18 cellular contexts compared by ENCODE assay signal in the genomic region with DNA sequence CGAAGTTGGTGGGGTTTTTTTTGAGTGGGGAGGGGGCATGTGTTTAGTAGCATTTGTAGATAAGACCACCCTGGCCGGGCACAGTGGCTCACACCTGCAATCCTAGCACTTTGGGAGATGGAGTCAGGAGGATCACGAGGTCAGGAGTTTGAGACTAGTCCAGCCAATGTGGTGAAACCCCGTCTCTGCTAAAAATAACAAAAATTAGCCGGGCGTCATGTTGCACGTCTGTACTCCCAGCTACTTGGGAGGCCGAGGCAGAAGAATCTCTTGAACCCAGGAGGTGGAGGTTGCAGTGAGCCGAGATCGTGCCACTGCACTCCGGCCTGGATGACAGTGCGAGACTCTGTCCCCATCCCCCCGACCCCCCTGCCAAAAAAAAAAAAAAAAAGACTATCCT. TPM values are rescaled to one million over a fixed set of nuclear protein-coding genes. Genes with fewer than 3 reads are reported as not detected.
DNase-seq lines count a peak whose midpoint lies in the region; ATAC-seq and TF ChIP-seq lines count a peak whose summit lies in the region.
"Had no signal": no experiment of that assay in that cellular context is flagged by ENCODE, and none has a peak within 500 bp of the region (broad histone marks: within the 10 kb centered on the region; RNA-seq: fewer than 3 reads in every experiment).

No MANE protein-coding gene starts in this region.

- no peak overlapping the region for H2AK5ac ChIP-seq in H9 (ENCODE audit: insufficient read length, low read length)

- POLR2A ChIA-PET in RWPE1 (lab: Yijun Ruan, JAX; ENCODE audit: low non-redundant PET), result no interaction called here
- POLR2A ChIA-PET in CD4-positive, alpha-beta T cell (lab: Charles Lee), result no interaction called here

- CTCF ChIA-PET in RWPE1 (lab: Yijun Ruan, JAX), result no interaction called here
- CTCF ChIA-PET in CD4-positive, alpha-beta T cell (lab: Charles Lee), result no interaction called here

- H3K4me2 ChIP-seq in H9 (ENCODE audit: insufficient read depth, insufficient read length, low read length), result no peak overlapping the region

- H3K23me2 ChIP-seq in H9 (ENCODE audit: insufficient read length, low read depth, low read length, poor library complexity, severe bottlenecking), result no peaks in the 10 kb centered on the region

- no peak overlapping the region for H4K5ac ChIP-seq in H9 (ENCODE audit: insufficient read length, low read depth, low read length)

- H2AFZ ChIP-seq in H9 (ENCODE audit: low read length), result no peak overlapping the region

- peaks cover 1 to 15% (median 5%) of the 10 kb centered on the region in 3 experiments; a peak in 6 of 7 replicates for H3K36me3 Mint-ChIP-seq in H9 (ENCODE audit: insufficient read depth in 1 of 3, low read depth in 3 of 3)
- H3K36me3 Mint-ChIP-seq in progenitor cell of endocrine pancreas (ENCODE audit: insufficient read depth), result no peaks in the 10 kb centered on the region
- no peaks in the 10 kb centered on the region for H3K36me3 Mint-ChIP-seq in CD4-positive, alpha-beta T cell (ENCODE audit: low read depth)
- H3K36me3 Mint-ChIP-seq: CD8-positive, alpha-beta T cell had no signal

- H3K23ac ChIP-seq in H9 (ENCODE audit: insufficient read length, low read depth, low read length), result no peak overlapping the region

- H3K4me1 Mint-ChIP-seq in H9, result peaks cover 35 to 41% of the 10 kb centered on the region in 2 experiments
- peaks cover 22% of the 10 kb centered on the region for H3K4me1 Mint-ChIP-seq in progenitor cell of endocrine pancreas (ENCODE audit: low read depth)
- H3K4me1 Mint-ChIP-seq in CD4-positive, alpha-beta T cell (ENCODE audit: low read depth), result no peaks in the 10 kb centered on the region

- H3K9ac ChIP-seq in H9 (ENCODE audit: extremely low read depth, insufficient read length, low read length), result no peak overlapping the region

- H3K9me3 Mint-ChIP-seq in H9 (no peaks in the 10 kb centered on the region), progenitor cell of endocrine pancreas (ENCODE audit: low read depth) (no peaks in the 10 kb centered on the region)
- H3K9me3 Mint-ChIP-seq in CD4-positive, alpha-beta T cell, result no peaks in the 10 kb centered on the region
- H3K9me3 Mint-ChIP-seq: CD8-positive, alpha-beta T cell had no signal

- H3K27ac Mint-ChIP-seq in H9 (peak overlapping the region in 2 of 3 experiments; percentile 44 to 80; a peak in 5 of 7 replicates), progenitor cell of endocrine pancreas (peak overlapping the region; percentile 2)
- H3K27ac Mint-ChIP-seq in CD4-positive, alpha-beta T cell, result no peak overlapping the region
- H3K27ac Mint-ChIP-seq: CD8-positive, alpha-beta T cell had no signal

- TF ChIP-seq CTCF in H9 (conservative IDR thresholded peaks at IDR 0.05) (no peak), cardiac fibroblast (IDR thresholded peaks at IDR 0.05; ENCODE audit: low read depth, low read length) (no peak), progenitor cell of endocrine pancreas (IDR thresholded peaks at IDR 0.05; ENCODE audit: unreplicated experiment) (no peak), RWPE1 (conservative IDR thresholded peaks at IDR 0.05; ENCODE audit: low read depth) (no peak)
- no peak for TF ChIP-seq CTCF in CD4-positive, alpha-beta T cell (IDR thresholded peaks at IDR 0.05)

- H2BK12ac ChIP-seq in H9 (ENCODE audit: insufficient read length, low read depth, low read length), result no peak overlapping the region

- H4K91ac ChIP-seq in H9 (ENCODE audit: insufficient read length, low read depth, low read length), result no peak overlapping the region

- no peak overlapping the region for H3K4me3 ChIP-seq in cardiac fibroblast (replicated peaks in 1 of 2; ENCODE audit: low read depth in 2 of 2, low read length in 2 of 2)
- H3K4me3 ChIP-seq: HAP-1, SK-N-MC had no signal

- peaks cover 7% of the 10 kb centered on the region for H3K79me1 ChIP-seq in H9 (ENCODE audit: insufficient read depth, low read depth, low read length, poor library complexity, severe bottlenecking)

- H3K4me3 Mint-ChIP-seq in H9 (no peak overlapping the region), progenitor cell of endocrine pancreas (ENCODE audit: low read depth) (no peak overlapping the region)
- no peak overlapping the region for H3K4me3 Mint-ChIP-seq in CD4-positive, alpha-beta T cell
- H3K4me3 Mint-ChIP-seq: CD8-positive, alpha-beta T cell had no signal

- H3K56ac ChIP-seq in H9 (ENCODE audit: insufficient read length, low read depth, low read length), result no peak overlapping the region

- H2BK120ac ChIP-seq in H9 (ENCODE audit: low read depth, low read length, poor library complexity, severe bottlenecking), result no peak overlapping the region

- H3K4ac ChIP-seq in H9 (ENCODE audit: low read depth, low read length), result no peak overlapping the region

- H3T11ph ChIP-seq in H9 (ENCODE audit: low read length), result no peak overlapping the region

- WGBS in H9 (ENCODE audit: extremely low coverage, insufficient read length, low lambda C conversion rate), result 100% methylated on average over 1 of the region's 13 CpGs

- H3K27ac ChIP-seq in H9 (ENCODE audit: insufficient read length, low read depth, low read length) (no peak overlapping the region), RWPE1 (no peak overlapping the region)
- no peak overlapping the region for H3K27ac ChIP-seq in CD4-positive, alpha-beta T cell (ENCODE audit: low read depth, low read length)
- H3K27ac ChIP-seq: SK-N-MC had no signal

- H3K27me3 Mint-ChIP-seq in H9 (ENCODE audit: low read depth) (no peaks in the 10 kb centered on the region), progenitor cell of endocrine pancreas (no peaks in the 10 kb centered on the region)
- H3K27me3 Mint-ChIP-seq in CD4-positive, alpha-beta T cell, result no peaks in the 10 kb centered on the region

- H3K79me2 ChIP-seq in H9 (ENCODE audit: insufficient read depth, low read length), result peaks cover 61% of the 10 kb centered on the region; the same call in 1 of the 2 replicates

- no peak overlapping the region for H2BK15ac ChIP-seq in H9 (ENCODE audit: low read depth, low read length)

- H3K4me1 ChIP-seq in H9 (ENCODE audit: insufficient read depth, low read length), result peaks cover 2% of the 10 kb centered on the region; the same call in 1 of the 2 replicates
- H3K4me1 ChIP-seq: BE2C had no signal

- no peaks in the 10 kb centered on the region for H4K20me1 ChIP-seq in H9 (ENCODE audit: control insufficient read depth, insufficient read depth, insufficient read length)

- no peak for ATAC-seq in CD4-positive, alpha-beta T cell (ENCODE audit: poor library complexity)
- ATAC-seq: CD8-positive, alpha-beta T cell; PC-3 had no signal

- H2BK5ac ChIP-seq in H9 (ENCODE audit: insufficient read length, low read length), result no peak overlapping the region

- in situ Hi-C loops in Caki2 (cut with HindIII; ENCODE audit: low pct_unique_long_range_greater_than_20kb, low sequenced_read_pairs), result no loop called here

- no peaks in the 10 kb centered on the region for H3K9me3 ChIP-seq in H9 (ENCODE audit: control insufficient read depth, low read depth, low read length)
- no peaks in the 10 kb centered on the region for H3K9me3 ChIP-seq in CD4-positive, alpha-beta T cell (ENCODE audit: control insufficient read depth, low read length)
- H3K9me3 ChIP-seq: BE2C, HAP-1 had no signal

- H4K8ac ChIP-seq in H9 (replicated peaks; ENCODE audit: insufficient read length, low read depth, low read length), result no peak overlapping the region

- H3K18ac ChIP-seq in H9 (ENCODE audit: insufficient read length, low read depth, low read length), result no peak overlapping the region

- H3K27me3 ChIP-seq in H9 (ENCODE audit: insufficient read depth, low read length), result no peaks in the 10 kb centered on the region
- H3K27me3 ChIP-seq in CD4-positive, alpha-beta T cell (ENCODE audit: control insufficient read depth, insufficient read depth, low read length), result no peaks in the 10 kb centered on the region
- H3K27me3 ChIP-seq: BE2C had no signal

- H2BK20ac ChIP-seq in H9 (ENCODE audit: low read depth, low read length, poor library complexity, severe bottlenecking), result no peak overlapping the region

- DNase-seq in Caki2 (ENCODE audit: low read depth), result peak; percentile 38
- DNase-seq in H9, result no peak
- peak; percentile 19 to 57 for DNase-seq in cardiac fibroblast (ENCODE audit: low read depth in 2 of 2)
- DNase-seq in progenitor cell of endocrine pancreas (ENCODE audit: low spot score, unreplicated experiment), result no peak
- DNase-seq in middle frontal gyrus (ENCODE audit: extremely low spot score, low spot score), result no peak
- DNase-seq in RWPE1 (ENCODE audit: low spot score), result no peak
- no peak for DNase-seq in CD4-positive, alpha-beta T cell
- DNase-seq: BE2C; CD8-positive, alpha-beta T cell; EL; NCI-H1092 treated with DMSO at 0.1 percent for 48 hours; NCI-H1694; NCI-H2107; NCI-H226; NCI-H526; PC-3 had no signal

- H3K14ac ChIP-seq in H9 (ENCODE audit: insufficient read depth, low read length), result no peak overlapping the region

- intact Hi-C loops in CD4-positive, alpha-beta T cell (cut with DNase I, micrococcal nuclease), result loop anchor here in 1 of 2 experiments (10.0 kb wide), 1 partner anchor 59 kb away; no protein-coding TSS in a partner anchor

RNA-seq across cellular contexts. Expression of gene CECR2, which starts 34.6 kb away (rescaled TPM):
- total RNA-seq in Caki2 (2014; rRNA removed; shearing (Covaris generic); ENCODE audit: low replicate concordance), result 0.06 and 0.24 TPM in 2 replicates
- total RNA-seq in H9 (2021) (145 and 154 TPM in 2 replicates), progenitor cell of endocrine pancreas (37.6 and 40.5 TPM in 2 replicates)
- not detected for total RNA-seq in CD4-positive, alpha-beta T cell
- total RNA-seq: PC-3 had no signal

Comparison
In these comparisons a context has a peak if more than half of its experiments do, and no peak if none do; other contexts are left out.
1. DNase-seq: peak in Caki2 (single experiment) and cardiac fibroblast (2 of 2); none in H9 (single experiment), progenitor cell of endocrine pancreas (single experiment), middle frontal gyrus (single experiment), RWPE1 (single experiment) and CD4-positive, alpha-beta T cell (0 of 10).
2. RNA of gene CECR2, which starts 34.6 kb away (total RNA-seq): 145 to 154 TPM in H9 and 37.6 to 40.5 TPM in progenitor cell of endocrine pancreas; 0.06 to 0.24 TPM in Caki2 and not detected in CD4-positive, alpha-beta T cell; every median in the first group is over 10 times any median in the second.